In genomic region chr11:118339281-118340045, GRCh38 we compare ENCODE assay signal across 12 cellular contexts.
A peak's percentile ranks its signal among the peaks of the same experiment; 100 is the strongest.
DNase-seq lines count a peak whose midpoint lies in the region; ATAC-seq and TF ChIP-seq lines count a peak whose summit lies in the region.
"Had no signal": no experiment of that assay in that cellular context is flagged by ENCODE, and none has a peak within 500 bp of the region (broad histone marks: within the 10 kb centered on the region; RNA-seq: fewer than 3 reads in every experiment).

No MANE protein-coding gene starts in this region.

- peaks cover 52% of the 10 kb centered on the region for H3K36me3 ChIP-seq in DND-41 (ENCODE audit: insufficient read depth, low read length)

- H3K27ac Mint-ChIP-seq in T-helper 2 cell treated with Interferon-gamma antibody and Interleukin-4, amounts not matched to agents 5 μg/mL and 100 μg/mL, for 36 hours, result peak overlapping the region; percentile 100
- H3K27ac Mint-ChIP-seq in activated naive CD8-positive, alpha-beta T cell treated with anti-CD3 and anti-CD28 coated beads, Interleukin-2, amount 50 U/mL, for 24 hours, result peak overlapping the region; percentile 92
- H3K27ac Mint-ChIP-seq: activated B cell treated with CpG ODN at 0.5 μM for 24 hours had no signal

- TF ChIP-seq CTCF in DND-41 (IDR thresholded peaks at IDR 0.05; ENCODE audit: borderline replicate concordance, extremely low read depth, low read length, poor library complexity, severe bottlenecking), result no peak

- H3K4me1 ChIP-seq in DND-41 (ENCODE audit: insufficient read depth, low read length), result peaks cover 65% of the 10 kb centered on the region

- H3K27me3 Mint-ChIP-seq in T-helper 2 cell treated with Interferon-gamma antibody and Interleukin-4, amounts not matched to agents 5 μg/mL and 100 μg/mL, for 36 hours (ENCODE audit: low read depth), result no peaks in the 10 kb centered on the region
- H3K27me3 Mint-ChIP-seq in activated naive CD8-positive, alpha-beta T cell treated with anti-CD3 and anti-CD28 coated beads, Interleukin-2, amount 50 U/mL, for 24 hours, result no peaks in the 10 kb centered on the region
- H3K27me3 Mint-ChIP-seq: activated B cell treated with CpG ODN at 0.5 μM for 24 hours had no signal

- H3K27me3 ChIP-seq in DND-41 (ENCODE audit: insufficient read depth, low read length, poor library complexity), result no peaks in the 10 kb centered on the region

- H3K4me3 ChIP-seq in DND-41 (ENCODE audit: low read depth in 1 of 2, low read length in 2 of 2) (peak overlapping the region; percentile 52 to 79; a peak in 3 of 4 replicates), skin epidermis (peak overlapping the region in 3 of 7 experiments; percentile 30 to 39 (median 36))

- H3K4me2 ChIP-seq in DND-41 (ENCODE audit: insufficient read depth, low read length), result peak overlapping the region; percentile 70

- H3K27ac ChIP-seq in DND-41 (ENCODE audit: low read length), result peak overlapping the region; percentile 98
- peak overlapping the region in 12 of 21 experiments; percentile 1 to 94 (median 46) for H3K27ac ChIP-seq in skin epidermis

- H3K9me3 Mint-ChIP-seq in T-helper 2 cell treated with Interferon-gamma antibody and Interleukin-4, amounts not matched to agents 5 μg/mL and 100 μg/mL, for 36 hours, result no peaks in the 10 kb centered on the region
- H3K9me3 Mint-ChIP-seq in activated naive CD8-positive, alpha-beta T cell treated with anti-CD3 and anti-CD28 coated beads, Interleukin-2, amount 50 U/mL, for 24 hours, result no peaks in the 10 kb centered on the region
- H3K9me3 Mint-ChIP-seq: activated B cell treated with CpG ODN at 0.5 μM for 24 hours had no signal

- H3K4me1 Mint-ChIP-seq in T-helper 2 cell treated with Interferon-gamma antibody and Interleukin-4, amounts not matched to agents 5 μg/mL and 100 μg/mL, for 36 hours (ENCODE audit: low read depth), result peaks cover 59% of the 10 kb centered on the region
- H3K4me1 Mint-ChIP-seq in activated naive CD8-positive, alpha-beta T cell treated with anti-CD3 and anti-CD28 coated beads, Interleukin-2, amount 50 U/mL, for 24 hours, result peaks cover 58% of the 10 kb centered on the region

- peaks cover 77% of the 10 kb centered on the region for H3K79me2 ChIP-seq in DND-41 (ENCODE audit: insufficient read depth, low read length)

- H2AFZ ChIP-seq in DND-41 (ENCODE audit: low read depth, low read length), result no peak overlapping the region

- peaks cover 31% of the 10 kb centered on the region for H4K20me1 ChIP-seq in DND-41 (ENCODE audit: insufficient read depth, low read length)

- peak; percentile 51 for DNase-seq in DND-41
- no peak for DNase-seq in T-helper 2 cell treated with Interferon-gamma antibody and Interleukin-4, amounts not matched to agents 5 μg/mL and 100 μg/mL, for 36 hours (ENCODE audit: low spot score)
- no peak for DNase-seq in activated naive CD8-positive, alpha-beta T cell treated with anti-CD3 and anti-CD28 coated beads, Interleukin-2, amount 50 U/mL, for 24 hours
- no peak for DNase-seq in foreskin melanocyte
- DNase-seq: activated B cell treated with CpG ODN at 0.5 μM for 24 hours, C1 segment of cervical spinal cord, EL, NCI-H187 treated with DMSO at 0.1 percent for 48 hours, nucleus accumbens had no signal

- no peaks in the 10 kb centered on the region for H3K9me3 ChIP-seq in DND-41 (ENCODE audit: insufficient read depth, low read length, severe bottlenecking)

- peak overlapping the region; percentile 93 for H3K4me3 Mint-ChIP-seq in T-helper 2 cell treated with Interferon-gamma antibody and Interleukin-4, amounts not matched to agents 5 μg/mL and 100 μg/mL, for 36 hours
- H3K4me3 Mint-ChIP-seq in activated naive CD8-positive, alpha-beta T cell treated with anti-CD3 and anti-CD28 coated beads, Interleukin-2, amount 50 U/mL, for 24 hours, result peak overlapping the region; percentile 88
- H3K4me3 Mint-ChIP-seq: activated B cell treated with CpG ODN at 0.5 μM for 24 hours had no signal

- H3K9ac ChIP-seq in DND-41 (ENCODE audit: low read depth, low read length), result peak overlapping the region; percentile 83

- peaks cover 54% of the 10 kb centered on the region for H3K36me3 Mint-ChIP-seq in T-helper 2 cell treated with Interferon-gamma antibody and Interleukin-4, amounts not matched to agents 5 μg/mL and 100 μg/mL, for 36 hours (ENCODE audit: low read depth)
- H3K36me3 Mint-ChIP-seq in activated naive CD8-positive, alpha-beta T cell treated with anti-CD3 and anti-CD28 coated beads, Interleukin-2, amount 50 U/mL, for 24 hours (ENCODE audit: low read depth), result peaks cover 51% of the 10 kb centered on the region

- ATAC-seq in DND-41 (ENCODE audit: insufficient read depth, low read depth) (no peak), HG03025 (IDR thresholded peaks at IDR 0.05; ENCODE audit: low FRiP score, unreplicated experiment) (no peak), HG03442 (IDR thresholded peaks at IDR 0.05; ENCODE audit: unreplicated experiment) (no peak)
- no peak for ATAC-seq in activated naive CD8-positive, alpha-beta T cell treated with anti-CD3 and anti-CD28 coated beads, Interleukin-2, amount 50 U/mL, for 24 hours
